13 cellular contexts compared by ENCODE assay signal in genomic region chr14:40280652-40281051, GRCh38.
"Had no signal": no experiment of that assay in that cellular context is flagged by ENCODE, and none has a peak within 500 bp of the region (broad histone marks: within the 10 kb centered on the region; RNA-seq: fewer than 3 reads in every experiment).

No MANE protein-coding gene starts in this region.

- H3K4me3 ChIP-seq: ascending aorta, colonic mucosa, lung, upper lobe of right lung had no signal

- H3K27me3 ChIP-seq: ascending aorta, colonic mucosa, upper lobe of right lung had no signal

- H3K36me3 ChIP-seq: ascending aorta, colonic mucosa, upper lobe of right lung had no signal

- H3K9me3 ChIP-seq: ascending aorta, colonic mucosa, upper lobe of right lung had no signal

- DNase-seq: activated CD4-positive, alpha-beta T cell treated with anti-CD3 and anti-CD28 coated beads for 1 hour; activated gamma-delta T cell; colonic mucosa; kidney; midbrain; nephron progenitor cell; retina; stimulated activated naive B cell treated with anti-CD40 and anti-IgM and Interleukin-4, amounts not matched to agents 10 μg/mL and 1 μg/mL and 100 μg/mL, for 72 hours; upper lobe of right lung had no signal

- H3K27ac ChIP-seq: ascending aorta, colonic mucosa, upper lobe of right lung had no signal

- FAIRE-seq: endometrium, frontal cortex, kidney had no signal

- H3K4me1 ChIP-seq: ascending aorta, colonic mucosa, upper lobe of right lung had no signal
